ENCODE assay signal across 8 cellular contexts in the genomic region with DNA sequence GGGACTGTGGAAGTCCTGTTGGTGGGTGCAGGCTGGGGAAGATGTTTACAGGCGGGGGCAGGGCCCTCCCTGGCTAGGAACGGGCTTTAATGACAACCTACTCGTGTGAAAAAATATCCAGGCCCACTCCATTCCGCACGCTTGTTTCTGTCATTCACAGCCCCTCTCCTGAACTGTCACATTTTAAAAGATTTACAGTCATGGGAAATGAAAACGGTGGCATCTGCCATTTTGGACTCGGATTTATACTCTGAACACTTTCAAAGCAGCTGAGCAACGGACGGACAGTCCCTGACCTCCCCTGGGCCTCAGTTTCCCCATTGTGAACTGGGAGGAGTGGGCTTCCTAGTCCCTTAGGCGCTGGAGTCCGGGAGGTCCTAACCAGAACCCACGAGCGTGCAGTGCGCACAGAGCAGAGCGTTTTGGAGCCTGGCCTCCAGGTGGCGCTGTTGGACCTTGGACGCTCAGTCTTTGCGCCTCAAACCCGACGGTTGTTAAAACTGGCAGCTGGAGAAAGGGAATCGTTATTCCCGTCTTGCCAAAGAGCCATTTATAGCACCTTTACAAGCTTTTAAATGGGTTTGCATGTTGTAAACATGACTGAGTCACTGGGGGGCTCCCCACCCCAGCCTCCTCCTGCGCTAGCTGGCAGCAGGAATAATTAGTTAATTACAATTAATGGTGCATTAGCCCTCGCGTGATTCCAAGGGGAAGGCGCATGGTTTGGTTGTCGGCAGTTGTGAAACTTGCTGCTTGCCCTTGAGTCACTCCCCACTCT.
DNase-seq lines count a peak whose midpoint lies in the region; ATAC-seq and TF ChIP-seq lines count a peak whose summit lies in the region.

No MANE protein-coding gene starts in this region.

- no peak overlapping the region for H3K4me3 Mint-ChIP-seq in activated T-cell treated with anti-CD3 and anti-CD28 coated beads, Interleukin-2, amount 50 U/mL, for 72 hours
- no peak overlapping the region for H3K4me3 Mint-ChIP-seq in neural progenitor cell

- H3K9me3 ChIP-seq in Peyer's patch (no peaks in the 10 kb centered on the region), neural progenitor cell (ENCODE audit: low read depth) (no peaks in the 10 kb centered on the region), stomach (no peaks in the 10 kb centered on the region)

- H3K79me2 ChIP-seq in neural progenitor cell (ENCODE audit: low read depth) = no peaks in the 10 kb centered on the region

- in situ Hi-C loops in Caki2 (cut with HindIII; ENCODE audit: low pct_unique_long_range_greater_than_20kb, low sequenced_read_pairs) = no loop called here

- no peak for TF ChIP-seq POLR2A in Peyer's patch (IDR thresholded peaks at IDR 0.05)
- TF ChIP-seq POLR2A in stomach (IDR thresholded peaks at IDR 0.05) = no peak

- H3K9me3 Mint-ChIP-seq in activated T-cell treated with anti-CD3 and anti-CD28 coated beads, Interleukin-2, amount 50 U/mL, for 72 hours = no peaks in the 10 kb centered on the region
- H3K9me3 Mint-ChIP-seq in neural progenitor cell = no peaks in the 10 kb centered on the region

- H3F3A ChIP-seq in neural progenitor cell (ENCODE audit: low read depth) = peaks cover 4% of the 10 kb centered on the region

- ATAC-seq in activated T-cell treated with anti-CD3 and anti-CD28 coated beads, Interleukin-2, amount 50 U/mL, for 72 hours (replicated peaks in 1 of 2) = peak; percentile 76 to 77
- no peak for ATAC-seq in HG02798 (IDR thresholded peaks at IDR 0.05; ENCODE audit: poor library complexity, unreplicated experiment)

- intact Hi-C loops in stomach (cut with DNase I; ENCODE audit: low total_unique reads) = no loop called here

- peak; percentile 78 for DNase-seq in Caki2 (ENCODE audit: low read depth)
- DNase-seq in Jurkat, Clone E6-1 (ENCODE audit: low read depth, low spot score) = peak; percentile 64
- DNase-seq in Peyer's patch = peak; percentile 60 to 89 (median 89)
- peak; percentile 75 to 83 for DNase-seq in activated T-cell treated with anti-CD3 and anti-CD28 coated beads, Interleukin-2, amount 50 U/mL, for 72 hours
- DNase-seq in fibroblast of the aortic adventitia (ENCODE audit: low read depth) = peak; percentile 83
- DNase-seq in neural progenitor cell (ENCODE audit: low spot score) = peak; percentile 92
- DNase-seq in stomach = peak; percentile 84

- peaks cover 7% of the 10 kb centered on the region for H3K27me3 Mint-ChIP-seq in activated T-cell treated with anti-CD3 and anti-CD28 coated beads, Interleukin-2, amount 50 U/mL, for 72 hours (ENCODE audit: low read depth)
- peaks cover 8% of the 10 kb centered on the region for H3K27me3 Mint-ChIP-seq in neural progenitor cell (ENCODE audit: insufficient read depth, low read depth)

- H3K4me1 Mint-ChIP-seq in activated T-cell treated with anti-CD3 and anti-CD28 coated beads, Interleukin-2, amount 50 U/mL, for 72 hours (ENCODE audit: low read depth) = no peaks in the 10 kb centered on the region
- peaks cover 4% of the 10 kb centered on the region for H3K4me1 Mint-ChIP-seq in neural progenitor cell

- no peak overlapping the region for H3K4me3 ChIP-seq in Jurkat, Clone E6-1 (ENCODE audit: low read length)
- H3K4me3 ChIP-seq in Peyer's patch (no peak overlapping the region), fibroblast of the aortic adventitia (ENCODE audit: low read depth, low read length) (no peak overlapping the region), neural progenitor cell (no peak overlapping the region), stomach (no peak overlapping the region)

- no peak overlapping the region for H2AFZ ChIP-seq in neural progenitor cell (replicated peaks)

- TF ChIP-seq EP300 in stomach (IDR thresholded peaks at IDR 0.05) = no peak

- TF ChIP-seq CTCF in Peyer's patch (IDR thresholded peaks at IDR 0.05) (peak; percentile 74 to 93 (median 88)), fibroblast of the aortic adventitia (IDR thresholded peaks at IDR 0.05; ENCODE audit: insufficient read depth, low read length) (peak; percentile 94), neural progenitor cell (IDR thresholded peaks at IDR 0.05) (peak; percentile 96), stomach (IDR thresholded peaks at IDR 0.05) (peak in 5 of 7 experiments; percentile 80 to 92 (median 88))

- no peaks in the 10 kb centered on the region for H3K36me3 Mint-ChIP-seq in activated T-cell treated with anti-CD3 and anti-CD28 coated beads, Interleukin-2, amount 50 U/mL, for 72 hours (ENCODE audit: insufficient read depth in 2 of 2)
- H3K36me3 Mint-ChIP-seq in neural progenitor cell = no peaks in the 10 kb centered on the region

- H3K9ac ChIP-seq in neural progenitor cell = no peak overlapping the region

- H3K27me3 ChIP-seq in Peyer's patch = no peaks in the 10 kb centered on the region
- no peaks in the 10 kb centered on the region for H3K27me3 ChIP-seq in neural progenitor cell
- H3K27me3 ChIP-seq in stomach = peaks cover 3 to 50% (median 10%) of the 10 kb centered on the region in 3 donors

- H3K4me1 ChIP-seq in Peyer's patch (no peaks in the 10 kb centered on the region), neural progenitor cell (no peaks in the 10 kb centered on the region), stomach (peaks cover 0 to 28% (median 7%) of the 10 kb centered on the region in 4 donors)

- H3K4me2 ChIP-seq in neural progenitor cell = no peak overlapping the region

- H4K20me1 ChIP-seq in neural progenitor cell (ENCODE audit: low read depth) = peaks cover 6% of the 10 kb centered on the region

- H3K27ac Mint-ChIP-seq in activated T-cell treated with anti-CD3 and anti-CD28 coated beads, Interleukin-2, amount 50 U/mL, for 72 hours = no peak overlapping the region
- no peak overlapping the region for H3K27ac Mint-ChIP-seq in neural progenitor cell

- no peak overlapping the region for H3K27ac ChIP-seq in Peyer's patch
- H3K27ac ChIP-seq in neural progenitor cell = no peak overlapping the region
- H3K27ac ChIP-seq in stomach = no peak overlapping the region

- H3K36me3 ChIP-seq in Peyer's patch (no peaks in the 10 kb centered on the region), neural progenitor cell (no peaks in the 10 kb centered on the region), stomach (peaks cover 0 to 7% (median 5%) of the 10 kb centered on the region in 4 donors)

- 25 to 28% (median 27%) methylated on average over 27 of the region's 27 CpGs for WGBS in stomach, 5 donors
